11 cellular contexts compared by ENCODE assay signal in genomic region chr6:6751615-6752014, GRCh38.
DNase-seq lines count a peak whose midpoint lies in the region; ATAC-seq and TF ChIP-seq lines count a peak whose summit lies in the region.
"Had no signal": no experiment of that assay in that cellular context is flagged by ENCODE, and none has a peak within 500 bp of the region (broad histone marks: within the 10 kb centered on the region; RNA-seq: fewer than 3 reads in every experiment).

No MANE protein-coding gene starts in this region.

- H3K4me1 ChIP-seq in mammary epithelial cell (ENCODE audit: insufficient read depth, low read length): no peaks in the 10 kb centered on the region
- peaks cover 38% of the 10 kb centered on the region for H3K4me1 ChIP-seq in upper lobe of right lung

- no peaks in the 10 kb centered on the region for H3K9me3 ChIP-seq in mammary epithelial cell (replicated peaks; ENCODE audit: insufficient read depth, low read length)
- no peaks in the 10 kb centered on the region for H3K9me3 ChIP-seq in upper lobe of right lung
- H3K9me3 ChIP-seq: BE2C had no signal

- peaks cover 34% of the 10 kb centered on the region for H3K4me1 Mint-ChIP-seq in MCF 10A (ENCODE audit: insufficient read depth, unreplicated experiment)
- H3K4me1 Mint-ChIP-seq in activated T-helper 17 cell treated with anti-CD3 and anti-CD28 coated beads, Interleukin-2, amount 50 U/mL, for 72 hours: peaks cover 5% of the 10 kb centered on the region
- peaks cover 4 to 27% (median 13%) of the 10 kb centered on the region in 4 donors for H3K4me1 Mint-ChIP-seq in naive thymus-derived CD8-positive, alpha-beta T cell

- POLR2A ChIA-PET in MCF 10A (lab: Yijun Ruan, JAX): interaction anchor here (0.7 to 5.0 kb wide), 12 partner anchors 10 to 486 kb away, joined by 3 to 21 read pairs (median 6); partner anchors contain the start of gene RREB1
- POLR2A ChIA-PET in naive thymus-derived CD8-positive, alpha-beta T cell (lab: Charles Lee): no interaction called here

- H3K27ac Mint-ChIP-seq in MCF 10A (ENCODE audit: low read depth, unreplicated experiment): peak overlapping the region; percentile 4
- peak overlapping the region; percentile 25 for H3K27ac Mint-ChIP-seq in activated T-helper 17 cell treated with anti-CD3 and anti-CD28 coated beads, Interleukin-2, amount 50 U/mL, for 72 hours
- H3K27ac Mint-ChIP-seq in naive thymus-derived CD8-positive, alpha-beta T cell: peak overlapping the region in 4 of 10 donors; percentile 27 to 37 (median 33)

- no peaks in the 10 kb centered on the region for H3K9me3 Mint-ChIP-seq in MCF 10A (ENCODE audit: unreplicated experiment)
- H3K9me3 Mint-ChIP-seq in activated T-helper 17 cell treated with anti-CD3 and anti-CD28 coated beads, Interleukin-2, amount 50 U/mL, for 72 hours: no peaks in the 10 kb centered on the region
- H3K9me3 Mint-ChIP-seq in naive thymus-derived CD8-positive, alpha-beta T cell: no peaks in the 10 kb centered on the region

- no peaks in the 10 kb centered on the region for H3K36me3 Mint-ChIP-seq in MCF 10A (ENCODE audit: insufficient read depth, unreplicated experiment)
- no peaks in the 10 kb centered on the region for H3K36me3 Mint-ChIP-seq in activated T-helper 17 cell treated with anti-CD3 and anti-CD28 coated beads, Interleukin-2, amount 50 U/mL, for 72 hours (ENCODE audit: low read depth)
- H3K36me3 Mint-ChIP-seq in naive thymus-derived CD8-positive, alpha-beta T cell: no peaks in the 10 kb centered on the region

- WGBS in mammary epithelial cell (ENCODE audit: low coverage, missing lambda C conversion rate): 82% methylated on average over 8 of the region's 8 CpGs

- H3K4me3 Mint-ChIP-seq in MCF 10A (ENCODE audit: unreplicated experiment): peak overlapping the region; percentile 49
- H3K4me3 Mint-ChIP-seq in activated T-helper 17 cell treated with anti-CD3 and anti-CD28 coated beads, Interleukin-2, amount 50 U/mL, for 72 hours: no peak overlapping the region
- H3K4me3 Mint-ChIP-seq in naive thymus-derived CD8-positive, alpha-beta T cell: peak overlapping the region in 6 of 10 donors; percentile 31 to 61 (median 44)

- H3K27ac ChIP-seq in mammary epithelial cell (ENCODE audit: insufficient read depth, low read depth, low read length): no peak overlapping the region
- peak overlapping the region; percentile 67 for H3K27ac ChIP-seq in upper lobe of right lung

- dilution Hi-C loops in mammary epithelial cell (cut with HindIII; ENCODE audit: low sequenced_read_pairs): no loop called here

- no peaks in the 10 kb centered on the region for H3K27me3 Mint-ChIP-seq in MCF 10A (ENCODE audit: insufficient read depth, unreplicated experiment)
- peaks cover 21% of the 10 kb centered on the region for H3K27me3 Mint-ChIP-seq in activated T-helper 17 cell treated with anti-CD3 and anti-CD28 coated beads, Interleukin-2, amount 50 U/mL, for 72 hours
- H3K27me3 Mint-ChIP-seq in naive thymus-derived CD8-positive, alpha-beta T cell: peaks cover 0 to 4% (median 0%) of the 10 kb centered on the region in 5 donors

- in situ Hi-C loops in mammary epithelial cell (cut with MboI; ENCODE audit: low sequenced_read_pairs in 2 of 2): no loop called here

- CTCF ChIA-PET in MCF 10A (lab: Yijun Ruan, JAX): interaction anchor here (0.6 to 1.1 kb wide), 3 partner anchors 27 to 159 kb away, joined by 3 to 4 read pairs (median 3); no protein-coding TSS in a partner anchor
- CTCF ChIA-PET in mammary epithelial cell (lab: Charles Lee; ENCODE audit: low non-redundant PET): interaction anchor here (0.8 kb wide), 1 partner anchor 524 kb away, joined by 4 read pairs; no protein-coding TSS in a partner anchor

- no peak overlapping the region for H3K9ac ChIP-seq in mammary epithelial cell (ENCODE audit: insufficient read depth, low read length)

- H3K27me3 ChIP-seq in mammary epithelial cell (ENCODE audit: insufficient read depth, low read length) (no peaks in the 10 kb centered on the region), upper lobe of right lung (no peaks in the 10 kb centered on the region)
- H3K27me3 ChIP-seq: BE2C had no signal

- no peaks in the 10 kb centered on the region for H3K79me2 ChIP-seq in mammary epithelial cell (ENCODE audit: insufficient read depth, low read length)

- peak; percentile 40 for ATAC-seq in activated T-helper 17 cell treated with anti-CD3 and anti-CD28 coated beads, Interleukin-2, amount 50 U/mL, for 72 hours (replicated peaks)
- peak in 1 of 2 donors; percentile 43 for ATAC-seq in naive thymus-derived CD8-positive, alpha-beta T cell
- ATAC-seq in upper lobe of right lung (peak; percentile 81), HG02642 (IDR thresholded peaks at IDR 0.05; ENCODE audit: poor library complexity, unreplicated experiment) (no peak), GM18870 (IDR thresholded peaks at IDR 0.05; ENCODE audit: unreplicated experiment) (no peak)

- no peak overlapping the region for H2AFZ ChIP-seq in mammary epithelial cell (ENCODE audit: low read depth, low read length)

- DNase-seq in MCF 10A (ENCODE audit: unreplicated experiment) (peak; percentile 46), mammary epithelial cell (no peak), upper lobe of right lung (peak; percentile 85), GOT3 (lab: John Stamatoyannopoulos, UW) (no peak)
- peak in 2 of 10 donors; percentile 1 to 13 for DNase-seq in naive thymus-derived CD8-positive, alpha-beta T cell
- DNase-seq: BE2C; effector CD4-positive, alpha-beta T cell; NCI-H226 had no signal

- H4K20me1 ChIP-seq in mammary epithelial cell (ENCODE audit: insufficient read depth, low read length): no peaks in the 10 kb centered on the region

- H3K36me3 ChIP-seq in mammary epithelial cell (ENCODE audit: insufficient read depth, low read length): no peaks in the 10 kb centered on the region
- H3K36me3 ChIP-seq in upper lobe of right lung: no peaks in the 10 kb centered on the region
- H3K36me3 ChIP-seq: BE2C had no signal

- TF ChIP-seq CTCF in MCF 10A (IDR thresholded peaks at IDR 0.05; ENCODE audit: unreplicated experiment) (no peak), mammary epithelial cell (conservative IDR thresholded peaks at IDR 0.05 in 1 of 2, IDR thresholded peaks at IDR 0.05 in 1 of 2; ENCODE audit: extremely low read depth in 1 of 2, insufficient read depth in 1 of 2, low read depth in 1 of 2, low read length in 2 of 2) (no peak), upper lobe of right lung (IDR thresholded peaks at IDR 0.05) (no peak)

- BruUV-seq in MCF 10A (replicated peaks; lab: Mats Ljungman, UMichigan) (no TSS peak), mammary epithelial cell (replicated peaks; lab: Mats Ljungman, UMichigan) (no TSS peak)

- H3K4me3 ChIP-seq in mammary epithelial cell (replicated peaks in 1 of 3; ENCODE audit: insufficient read depth in 1 of 3, low read depth in 2 of 3, low read length in 3 of 3): no peak overlapping the region
- H3K4me3 ChIP-seq in upper lobe of right lung: no peak overlapping the region

- no peak overlapping the region for H3K4me2 ChIP-seq in mammary epithelial cell (ENCODE audit: insufficient read depth, low read depth, low read length)

- intact Hi-C loops in MCF 10A (cut with micrococcal nuclease): no loop called here
- intact Hi-C loops in mammary epithelial cell (cut with micrococcal nuclease): no loop called here
- intact Hi-C loops in upper lobe of right lung (cut with DNase I): no loop called here

Comparison
In these comparisons a context has a peak if more than half of its experiments do, and no peak if none do; other contexts are left out.
1. DNase-seq: peak in MCF 10A (single experiment) and upper lobe of right lung (single experiment); none in mammary epithelial cell (single experiment) and GOT3 (single experiment).
2. ATAC-seq: peak in activated T-helper 17 cell treated with anti-CD3 and anti-CD28 coated beads, Interleukin-2, amount 50 U/mL, for 72 hours (single experiment) and upper lobe of right lung (single experiment); none in HG02642 (single experiment) and GM18870 (single experiment).